ENCODE assay signal across 14 cellular contexts in the genomic region with DNA sequence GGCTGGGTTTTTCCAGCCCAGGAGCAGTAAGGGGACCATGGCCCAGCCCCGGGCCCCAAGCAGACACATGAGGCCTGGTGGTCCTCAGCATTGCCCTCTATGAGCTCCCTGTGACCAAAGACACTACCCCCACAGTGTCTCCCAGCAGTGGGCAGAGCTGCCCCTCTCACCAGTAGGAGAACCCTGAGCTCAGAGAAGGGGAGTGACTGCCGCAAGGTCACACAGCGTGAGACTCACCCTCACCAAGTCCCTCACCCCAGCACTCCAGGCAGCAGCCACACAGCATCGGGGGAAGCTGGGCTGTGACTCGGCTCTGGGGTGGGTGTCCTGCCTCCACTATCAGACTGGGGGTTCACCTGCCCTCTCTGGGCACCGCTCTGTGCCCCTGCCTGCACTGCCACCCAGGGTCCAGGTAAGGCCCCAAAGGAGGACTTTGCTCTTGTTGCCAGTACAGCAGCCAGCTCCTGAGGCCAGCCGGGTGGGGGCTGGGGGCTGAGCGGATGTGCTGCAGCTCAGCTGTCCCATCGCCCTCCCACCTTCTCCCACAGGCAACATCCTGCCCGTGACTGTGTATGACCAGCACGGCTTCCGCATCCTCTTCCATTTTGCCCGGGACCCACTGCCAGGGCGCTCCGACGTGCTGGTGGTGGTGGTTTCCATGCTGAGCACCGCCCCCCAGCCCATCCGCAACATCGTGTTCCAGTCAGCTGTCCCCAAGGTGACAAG. TPM values are rescaled to one million over a fixed set of nuclear protein-coding genes. Genes with fewer than 3 reads are reported as not detected.
A peak's percentile ranks its signal among the peaks of the same experiment; 100 is the strongest.
DNase-seq lines count a peak whose midpoint lies in the region; ATAC-seq, FAIRE-seq and TF ChIP-seq lines count a peak whose summit lies in the region.
"Had no signal": no experiment of that assay in that cellular context is flagged by ENCODE, and none has a peak within 500 bp of the region (broad histone marks: within the 10 kb centered on the region; RNA-seq: fewer than 3 reads in every experiment).

No MANE protein-coding gene starts in this region.

- intact Hi-C loops in uterus (cut with DNase I; ENCODE audit: low total_unique reads) = no loop called here

- FAIRE-seq in H54 (lab: Jason Lieb, UNC) = no peak
- FAIRE-seq: astrocyte had no signal

- H3K4me3 ChIP-seq in hepatocyte (no peak overlapping the region), uterus (no peak overlapping the region)
- H3K4me3 ChIP-seq: testis had no signal

- no peaks in the 10 kb centered on the region for H4K20me1 ChIP-seq in hepatocyte (ENCODE audit: insufficient read depth, poor library complexity, severe bottlenecking)

- peaks cover 58% of the 10 kb centered on the region for H3K4me1 ChIP-seq in hepatocyte (ENCODE audit: insufficient read depth)
- peaks cover 7 to 19% of the 10 kb centered on the region in 2 donors for H3K4me1 ChIP-seq in uterus

- H3K36me3 ChIP-seq in hepatocyte (replicated peaks; ENCODE audit: insufficient read depth, low read depth) (no peaks in the 10 kb centered on the region), uterus (no peaks in the 10 kb centered on the region)

- TF ChIP-seq CTCF in hepatocyte (IDR thresholded peaks at IDR 0.05; ENCODE audit: poor library complexity) (no peak), uterus (IDR thresholded peaks at IDR 0.05) (no peak)

- H3K9me3 ChIP-seq in T-helper 17 cell (ENCODE audit: control insufficient read depth, low read length, poor library complexity, severe bottlenecking) (no peaks in the 10 kb centered on the region), hepatocyte (ENCODE audit: low read depth) (no peaks in the 10 kb centered on the region), uterus (no peaks in the 10 kb centered on the region)
- H3K9me3 ChIP-seq: testis had no signal

- no peaks in the 10 kb centered on the region for H3K9me3 Mint-ChIP-seq in activated T-cell treated with anti-CD3 and anti-CD28 coated beads, Interleukin-2, amount 50 U/mL, for 24 hours
- no peaks in the 10 kb centered on the region for H3K9me3 Mint-ChIP-seq in stimulated activated memory B cell treated with anti-CD40 and anti-IgM and Interleukin-4, amounts not matched to agents 10 μg/mL and 1 μg/mL and 100 μg/mL, for 72 hours

- peak overlapping the region; percentile 95 for H3K27ac ChIP-seq in hepatocyte
- peak overlapping the region in 1 of 2 donors; percentile 89 for H3K27ac ChIP-seq in uterus

- H3K27me3 ChIP-seq in hepatocyte = no peaks in the 10 kb centered on the region
- no peaks in the 10 kb centered on the region for H3K27me3 ChIP-seq in uterus
- H3K27me3 ChIP-seq: testis had no signal

- H3K4me1 Mint-ChIP-seq in activated T-cell treated with anti-CD3 and anti-CD28 coated beads, Interleukin-2, amount 50 U/mL, for 24 hours (ENCODE audit: low read depth) = peaks cover 73% of the 10 kb centered on the region
- peaks cover 56% of the 10 kb centered on the region for H3K4me1 Mint-ChIP-seq in T-helper 17 cell
- peaks cover 83% of the 10 kb centered on the region for H3K4me1 Mint-ChIP-seq in stimulated activated memory B cell treated with anti-CD40 and anti-IgM and Interleukin-4, amounts not matched to agents 10 μg/mL and 1 μg/mL and 100 μg/mL, for 72 hours

- no peaks in the 10 kb centered on the region for H3K27me3 Mint-ChIP-seq in activated T-cell treated with anti-CD3 and anti-CD28 coated beads, Interleukin-2, amount 50 U/mL, for 24 hours
- no peaks in the 10 kb centered on the region for H3K27me3 Mint-ChIP-seq in T-helper 17 cell
- no peaks in the 10 kb centered on the region for H3K27me3 Mint-ChIP-seq in stimulated activated memory B cell treated with anti-CD40 and anti-IgM and Interleukin-4, amounts not matched to agents 10 μg/mL and 1 μg/mL and 100 μg/mL, for 72 hours

- peak overlapping the region; percentile 48 for H3K4me3 Mint-ChIP-seq in activated T-cell treated with anti-CD3 and anti-CD28 coated beads, Interleukin-2, amount 50 U/mL, for 24 hours
- H3K4me3 Mint-ChIP-seq in T-helper 17 cell = peak overlapping the region; percentile 56
- no peak overlapping the region for H3K4me3 Mint-ChIP-seq in stimulated activated memory B cell treated with anti-CD40 and anti-IgM and Interleukin-4, amounts not matched to agents 10 μg/mL and 1 μg/mL and 100 μg/mL, for 72 hours

- TF ChIP-seq POLR2A in H54 (IDR thresholded peaks at IDR 0.05; ENCODE audit: low read depth, low read length) = no peak
- TF ChIP-seq POLR2A in uterus (IDR thresholded peaks at IDR 0.05) = no peak

- no peak overlapping the region for H2AFZ ChIP-seq in hepatocyte

- peaks cover 4% of the 10 kb centered on the region for H3K79me2 ChIP-seq in hepatocyte

- WGBS in hepatocyte (ENCODE audit: low lambda C conversion rate, missing lambda C conversion rate) = 90% methylated on average over 13 of the region's 19 CpGs

- H3K36me3 Mint-ChIP-seq in activated T-cell treated with anti-CD3 and anti-CD28 coated beads, Interleukin-2, amount 50 U/mL, for 24 hours (ENCODE audit: low read depth) = peaks cover 50% of the 10 kb centered on the region
- H3K36me3 Mint-ChIP-seq in T-helper 17 cell (ENCODE audit: low read depth) = no peaks in the 10 kb centered on the region
- H3K36me3 Mint-ChIP-seq in stimulated activated memory B cell treated with anti-CD40 and anti-IgM and Interleukin-4, amounts not matched to agents 10 μg/mL and 1 μg/mL and 100 μg/mL, for 72 hours = peaks cover 19% of the 10 kb centered on the region

- H3K27ac Mint-ChIP-seq in activated T-cell treated with anti-CD3 and anti-CD28 coated beads, Interleukin-2, amount 50 U/mL, for 24 hours = peak overlapping the region; percentile 92
- peak overlapping the region; percentile 95 for H3K27ac Mint-ChIP-seq in T-helper 17 cell
- H3K27ac Mint-ChIP-seq in stimulated activated memory B cell treated with anti-CD40 and anti-IgM and Interleukin-4, amounts not matched to agents 10 μg/mL and 1 μg/mL and 100 μg/mL, for 72 hours = peak overlapping the region; percentile 92

- DNase-seq in activated T-cell treated with anti-CD3 and anti-CD28 coated beads, Interleukin-2, amount 50 U/mL, for 24 hours = peak; percentile 38
- DNase-seq in activated T-cell treated with anti-CD3 and anti-CD28 coated beads, Interleukin-2, amount 50 U/mL, for 48 hours = no peak
- no peak for DNase-seq in T-helper 17 cell
- DNase-seq in hepatocyte (ENCODE audit: low spot score) = no peak
- DNase-seq in H54 (ENCODE audit: insufficient read length, low spot score) = no peak
- DNase-seq in uterus = no peak
- DNase-seq: activated CD4-positive, alpha-beta T cell treated with anti-CD3 and anti-CD28 coated beads for 1 hour; KG1; NCI-H187 treated with DMSO at 0.1 percent for 48 hours; testis had no signal

- peak overlapping the region; percentile 15 for H3K4me2 ChIP-seq in hepatocyte

- no peak for ATAC-seq in T-helper 17 cell
- no peak for ATAC-seq in stimulated activated memory B cell treated with anti-CD40 and anti-IgM and Interleukin-4, amounts not matched to agents 10 μg/mL and 1 μg/mL and 100 μg/mL, for 72 hours
- ATAC-seq in HG02938 (IDR thresholded peaks at IDR 0.05; ENCODE audit: unreplicated experiment) = no peak

- H3K9me2 ChIP-seq in hepatocyte (replicated peaks; ENCODE audit: insufficient read depth) = no peaks in the 10 kb centered on the region

RNA-seq across cellular contexts. Expression of gene SH3BP1, which starts 7.9 kb away (rescaled TPM):
- total RNA-seq in T-helper 17 cell = 10 to 100 TPM; 79.7 to 97.5 TPM
- 6.4 and 14.0 TPM in 2 replicates for total RNA-seq in hepatocyte
- polyA plus RNA-seq in hepatocyte = 12.3 and 21.6 TPM in 2 replicates
- total RNA-seq in uterus = 10 to 100 TPM in 3 of 4 donors, 1 to 10 TPM in 1; 7.4 to 26.2 (median 14.2) TPM

RNA-seq across cellular contexts. Expression of gene GGA1, which starts 23.0 kb away (rescaled TPM):
- total RNA-seq in T-helper 17 cell (10 to 100 TPM; 70.5 to 86.8 TPM), hepatocyte (25.5 and 30.2 TPM in 2 replicates), uterus (10 to 100 TPM; 16.7 to 78.0 (median 35.3) TPM)
- polyA plus RNA-seq in hepatocyte = 51.5 and 75.3 TPM in 2 replicates

RNA-seq across cellular contexts. Expression of gene PDXP, which starts 26.9 kb away (rescaled TPM):
- total RNA-seq in T-helper 17 cell (1 to 10 TPM; 2.6 to 3.0 TPM), hepatocyte (15.0 and 18.3 TPM in 2 replicates), uterus (10 to 100 TPM in 1 of 4 donors, 1 to 10 TPM in 2, under 1 TPM in 1; 0.88 to 10.7 (median 3.7) TPM)
- polyA plus RNA-seq in hepatocyte = 25.0 and 27.6 TPM in 2 replicates

RNA-seq across cellular contexts. Expression of gene LGALS1, which starts 43.8 kb away (rescaled TPM):
- total RNA-seq in T-helper 17 cell (100 to 1,000 TPM; 152 to 154 TPM), hepatocyte (780 and 875 TPM in 2 replicates), uterus (1,000 to 10,000 TPM; 1,421 to 3,100 (median 2,146) TPM)
- 565 and 568 TPM in 2 replicates for polyA plus RNA-seq in hepatocyte

RNA-seq across cellular contexts. Expression of gene LGALS2, which starts 51.7 kb away (rescaled TPM):
- 1 to 10 TPM; 1.9 to 6.1 TPM for total RNA-seq in T-helper 17 cell
- 60.1 and 80.9 TPM in 2 replicates for total RNA-seq in hepatocyte
- 115 and 125 TPM in 2 replicates for polyA plus RNA-seq in hepatocyte
- not detected for total RNA-seq in uterus
- total RNA-seq: astrocyte, testis had no signal
- polyA plus RNA-seq: AG04450 had no signal
